In genomic region chr17:81889602-81890001, GRCh38 we compare ENCODE assay signal across 2 cellular contexts.
TF ChIP-seq lines count a peak whose summit lies in the region.

No MANE protein-coding gene starts in this region.

TF ChIP-seq in GM12878, 131 proteins besides CTCF, POLR2A, EP300 and RAD21:
- TF ChIP-seq MTA2 (IDR thresholded peaks at IDR 0.05; ENCODE audit: low read depth), result no peak
TF ChIP-seq in GM12878: peak in this region for 0.

TF ChIP-seq in neural cell, 6 proteins besides CTCF, POLR2A, EP300 and RAD21:
- TF ChIP-seq EZH2 (IDR thresholded peaks at IDR 0.05; ENCODE audit: borderline replicate concordance, insufficient read depth, low read length, poor library complexity, severe bottlenecking), result no peak
- no peak for TF ChIP-seq TAF1 (IDR thresholded peaks at IDR 0.05; ENCODE audit: low read depth)
- no peak for TF ChIP-seq SMC3 (conservative IDR thresholded peaks at IDR 0.05; ENCODE audit: poor library complexity)
- no peak for TF ChIP-seq REST (IDR thresholded peaks at IDR 0.05; ENCODE audit: borderline replicate concordance)
- TF ChIP-seq POLR2AphosphoS5 (IDR thresholded peaks at IDR 0.05), result no peak
- no peak for TF ChIP-seq MXI1 (conservative IDR thresholded peaks at IDR 0.05; ENCODE audit: poor library complexity, severe bottlenecking)
